In the genomic region with DNA sequence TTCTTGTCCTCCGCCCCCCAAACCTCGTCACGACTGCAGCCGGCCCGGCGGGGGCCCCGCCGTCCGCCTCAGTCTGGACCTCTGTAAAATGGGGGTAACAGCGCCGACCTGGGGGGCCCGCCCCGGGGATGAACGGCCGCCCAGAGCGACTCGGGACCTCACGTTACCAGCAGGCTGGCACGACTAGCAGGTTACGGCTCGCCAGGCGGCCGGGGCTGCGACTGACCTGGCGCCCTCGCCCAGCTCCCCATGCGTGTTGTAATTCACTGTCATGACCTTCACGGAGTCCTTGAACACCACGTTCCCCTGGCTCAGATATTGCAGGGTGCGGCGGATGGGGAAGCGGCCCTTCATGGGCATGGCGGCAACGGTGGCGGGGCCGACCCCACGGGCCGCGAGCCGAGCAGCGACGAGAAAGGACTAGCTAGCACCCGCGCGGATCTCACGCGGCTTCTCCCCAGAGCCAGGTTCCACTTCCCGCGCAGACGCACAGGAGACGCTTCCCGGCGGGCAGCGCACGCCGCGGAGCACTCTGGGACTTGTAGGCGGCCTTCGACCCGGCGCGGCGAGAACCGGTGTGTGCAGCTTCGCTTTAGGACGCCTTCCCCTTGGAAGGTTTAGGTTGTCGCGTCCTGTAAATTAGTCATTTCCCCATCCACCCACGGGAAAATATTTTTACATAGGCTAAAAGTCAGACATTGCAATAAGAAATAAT, we compare ENCODE assay signal across 8 cellular contexts. TPM values are rescaled to one million over a fixed set of nuclear protein-coding genes. Genes with fewer than 3 reads are reported as not detected.
DNase-seq lines count a peak whose midpoint lies in the region; ATAC-seq and TF ChIP-seq lines count a peak whose summit lies in the region.

Gene MRPS25 (minus strand): TSS at position 481 of the 715 bp plus-strand sequence. CDS start 121 bp downstream, at position 360.

- peak within 1 kb of the TSS; percentile 97 for H3K9ac ChIP-seq in SK-N-SH

- no peaks in the 10 kb centered on the region for H3K9me2 ChIP-seq in SK-N-SH

- H3K27me3 ChIP-seq in SK-N-SH (ENCODE audit: insufficient read depth) (no peaks in the 10 kb centered on the region), suprapubic skin (no peaks in the 10 kb centered on the region)

- CTCF ChIA-PET in SK-N-SH (lab: Yijun Ruan, JAX), result interaction anchor here (0.7 to 1.8 kb wide), 6 partner anchors 12 to 139 kb away, joined by 3 to 5 read pairs (median 3); no protein-coding TSS in a partner anchor

- H3K4me1 ChIP-seq in SK-N-SH (ENCODE audit: control insufficient read depth in 1 of 2, insufficient read depth in 2 of 2, low read depth in 1 of 2, low read length in 1 of 2) (peaks cover 8 to 14% of the 10 kb centered on the region in 2 experiments; a peak in 2 of 4 replicates), suprapubic skin (peaks cover 20% of the 10 kb centered on the region)

- POLR2A ChIA-PET in SK-N-SH (lab: Yijun Ruan, JAX), result interaction anchor here (0.7 to 1.7 kb wide), 6 partner anchors 33 to 294 kb away, joined by 3 to 7 read pairs (median 4); partner anchors contain the start of genes CAPN7, NR2C2 and RBSN

- WGBS in SK-N-SH (ENCODE audit: low lambda C conversion rate), result 4% methylated on average over 15 of the region's 69 CpGs
- 0% methylated on average over 30 of the region's 69 CpGs for WGBS in suprapubic skin

- TF ChIP-seq CTCF in SK-N-SH (IDR thresholded peaks at IDR 0.05) (no peak), suprapubic skin (IDR thresholded peaks at IDR 0.05) (no peak)

- no peak for TF ChIP-seq RAD21 in SK-N-SH (IDR thresholded peaks at IDR 0.05; ENCODE audit: low read length)

- H3K36me3 ChIP-seq in SK-N-SH (replicated peaks in 1 of 2; ENCODE audit: control insufficient read depth in 1 of 2, insufficient read depth in 2 of 2, low read length in 1 of 2) (peaks cover under 1 to 4% of the 10 kb centered on the region in 2 experiments), suprapubic skin (peaks cover under 1% of the 10 kb centered on the region)

- TF ChIP-seq POLR2A in suprapubic skin (IDR thresholded peaks at IDR 0.05), result peak in 1 of 2 donors; percentile 80

- H3K9me3 ChIP-seq in SK-N-SH (no peaks in the 10 kb centered on the region), suprapubic skin (no peaks in the 10 kb centered on the region)

- H3K79me2 ChIP-seq in SK-N-SH (ENCODE audit: insufficient read depth), result peaks cover 40% of the 10 kb centered on the region

- H2AFZ ChIP-seq in SK-N-SH (ENCODE audit: low read depth), result peak within 1 kb of the TSS; percentile 84

- no peaks in the 10 kb centered on the region for H3F3A ChIP-seq in SK-N-SH (replicated peaks; ENCODE audit: insufficient read depth)

- peak; percentile 96 for ATAC-seq in HG02588 (IDR thresholded peaks at IDR 0.05; ENCODE audit: unreplicated experiment)

- H3K27ac ChIP-seq in SK-N-SH (ENCODE audit: low read depth in 2 of 2, low read length in 1 of 2) (peak within 1 kb of the TSS; percentile 60 to 84; a peak in 3 of 4 replicates), suprapubic skin (peak within 1 kb of the TSS; percentile 81)

- peak within 1 kb of the TSS; percentile 81 for H3K4me3 ChIP-seq in GM08714 (ENCODE audit: low read length)
- H3K4me3 ChIP-seq in SK-N-SH (ENCODE audit: low read depth in 2 of 2, low read length in 1 of 2), result peak within 1 kb of the TSS; percentile 95 to 98
- peak within 1 kb of the TSS; percentile 94 for H3K4me3 ChIP-seq in suprapubic skin

- peak within 1 kb of the TSS; percentile 97 for H3K4me2 ChIP-seq in SK-N-SH

- H4K20me1 ChIP-seq in SK-N-SH (ENCODE audit: insufficient read depth), result no peaks in the 10 kb centered on the region

- DNase-seq in NCI-H1048 (lab: John Stamatoyannopoulos, UW) (peak; percentile 72), SK-N-SH (peak; percentile 97), glomerular endothelial cell (ENCODE audit: extremely low read depth, low read depth, low spot score) (no peak), occipital lobe (lab: John Stamatoyannopoulos, UW) (peak; percentile 80), suprapubic skin (ENCODE audit: low spot score in 2 of 2) (peak; percentile 92 to 94)
- DNase-seq in activated naive CD4-positive, alpha-beta T cell treated with anti-CD3 and anti-CD28 coated beads, Interleukin-2, amount 50 U/mL, for 16 hours, result peak; percentile 91

- TF ChIP-seq EP300 in SK-N-SH (IDR thresholded peaks at IDR 0.05; ENCODE audit: borderline replicate concordance in 1 of 2, low read depth in 1 of 2, low read length in 1 of 2), result no peak
- TF ChIP-seq EP300 in suprapubic skin (IDR thresholded peaks at IDR 0.05), result no peak

TF ChIP-seq in SK-N-SH, 30 proteins besides CTCF, POLR2A, EP300 and RAD21 (continues in another document):
- TF ChIP-seq, protein P1, sequence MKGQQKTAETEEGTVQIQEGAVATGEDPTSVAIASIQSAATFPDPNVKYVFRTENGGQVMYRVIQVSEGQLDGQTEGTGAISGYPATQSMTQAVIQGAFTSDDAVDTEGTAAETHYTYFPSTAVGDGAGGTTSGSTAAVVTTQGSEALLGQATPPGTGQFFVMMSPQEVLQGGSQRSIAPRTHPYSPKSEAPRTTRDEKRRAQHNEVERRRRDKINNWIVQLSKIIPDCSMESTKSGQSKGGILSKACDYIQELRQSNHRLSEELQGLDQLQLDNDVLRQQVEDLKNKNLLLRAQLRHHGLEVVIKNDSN (IDR thresholded peaks at IDR 0.05; ENCODE audit: borderline replicate concordance, low read depth), result no peak
- no peak for TF ChIP-seq RFX5 (IDR thresholded peaks at IDR 0.05; ENCODE audit: low read length)
- TF ChIP-seq GATA2 (CRISPR knock-in tag; IDR thresholded peaks at IDR 0.05), result no peak
- TF ChIP-seq GABPA (IDR thresholded peaks at IDR 0.05; ENCODE audit: low read depth), result 0 out of 2 replicates have a peak, but pooled peaks have one; percentile 34
- TF ChIP-seq, protein P2, sequence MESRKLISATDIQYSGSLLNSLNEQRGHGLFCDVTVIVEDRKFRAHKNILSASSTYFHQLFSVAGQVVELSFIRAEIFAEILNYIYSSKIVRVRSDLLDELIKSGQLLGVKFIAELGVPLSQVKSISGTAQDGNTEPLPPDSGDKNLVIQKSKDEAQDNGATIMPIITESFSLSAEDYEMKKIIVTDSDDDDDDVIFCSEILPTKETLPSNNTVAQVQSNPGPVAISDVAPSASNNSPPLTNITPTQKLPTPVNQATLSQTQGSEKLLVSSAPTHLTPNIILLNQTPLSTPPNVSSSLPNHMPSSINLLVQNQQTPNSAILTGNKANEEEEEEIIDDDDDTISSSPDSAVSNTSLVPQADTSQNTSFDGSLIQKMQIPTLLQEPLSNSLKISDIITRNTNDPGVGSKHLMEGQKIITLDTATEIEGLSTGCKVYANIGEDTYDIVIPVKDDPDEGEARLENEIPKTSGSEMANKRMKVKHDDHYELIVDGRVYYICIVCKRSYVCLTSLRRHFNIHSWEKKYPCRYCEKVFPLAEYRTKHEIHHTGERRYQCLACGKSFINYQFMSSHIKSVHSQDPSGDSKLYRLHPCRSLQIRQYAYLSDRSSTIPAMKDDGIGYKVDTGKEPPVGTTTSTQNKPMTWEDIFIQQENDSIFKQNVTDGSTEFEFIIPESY (IDR thresholded peaks at IDR 0.05; ENCODE audit: borderline replicate concordance, low read depth), result peak; percentile 94
- no peak for TF ChIP-seq IRF3 (IDR thresholded peaks at IDR 0.05; ENCODE audit: low read depth, low read length)
- TF ChIP-seq FOXM1 (IDR thresholded peaks at IDR 0.05; ENCODE audit: low read depth), result no peak
- peak; percentile 97 for TF ChIP-seq POLR2AphosphoS5 (IDR thresholded peaks at IDR 0.05; ENCODE audit: low read depth, low read length)
- TF ChIP-seq SIN3A (IDR thresholded peaks at IDR 0.05; ENCODE audit: borderline replicate concordance, low read depth, low read length), result peak; percentile 55; the same call in 1 of the 2 replicates
- TF ChIP-seq, protein P3, sequence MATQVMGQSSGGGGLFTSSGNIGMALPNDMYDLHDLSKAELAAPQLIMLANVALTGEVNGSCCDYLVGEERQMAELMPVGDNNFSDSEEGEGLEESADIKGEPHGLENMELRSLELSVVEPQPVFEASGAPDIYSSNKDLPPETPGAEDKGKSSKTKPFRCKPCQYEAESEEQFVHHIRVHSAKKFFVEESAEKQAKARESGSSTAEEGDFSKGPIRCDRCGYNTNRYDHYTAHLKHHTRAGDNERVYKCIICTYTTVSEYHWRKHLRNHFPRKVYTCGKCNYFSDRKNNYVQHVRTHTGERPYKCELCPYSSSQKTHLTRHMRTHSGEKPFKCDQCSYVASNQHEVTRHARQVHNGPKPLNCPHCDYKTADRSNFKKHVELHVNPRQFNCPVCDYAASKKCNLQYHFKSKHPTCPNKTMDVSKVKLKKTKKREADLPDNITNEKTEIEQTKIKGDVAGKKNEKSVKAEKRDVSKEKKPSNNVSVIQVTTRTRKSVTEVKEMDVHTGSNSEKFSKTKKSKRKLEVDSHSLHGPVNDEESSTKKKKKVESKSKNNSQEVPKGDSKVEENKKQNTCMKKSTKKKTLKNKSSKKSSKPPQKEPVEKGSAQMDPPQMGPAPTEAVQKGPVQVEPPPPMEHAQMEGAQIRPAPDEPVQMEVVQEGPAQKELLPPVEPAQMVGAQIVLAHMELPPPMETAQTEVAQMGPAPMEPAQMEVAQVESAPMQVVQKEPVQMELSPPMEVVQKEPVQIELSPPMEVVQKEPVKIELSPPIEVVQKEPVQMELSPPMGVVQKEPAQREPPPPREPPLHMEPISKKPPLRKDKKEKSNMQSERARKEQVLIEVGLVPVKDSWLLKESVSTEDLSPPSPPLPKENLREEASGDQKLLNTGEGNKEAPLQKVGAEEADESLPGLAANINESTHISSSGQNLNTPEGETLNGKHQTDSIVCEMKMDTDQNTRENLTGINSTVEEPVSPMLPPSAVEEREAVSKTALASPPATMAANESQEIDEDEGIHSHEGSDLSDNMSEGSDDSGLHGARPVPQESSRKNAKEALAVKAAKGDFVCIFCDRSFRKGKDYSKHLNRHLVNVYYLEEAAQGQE (IDR thresholded peaks at IDR 0.05; ENCODE audit: low read depth, low read length), result no peak
- no peak for TF ChIP-seq FOSL2 (IDR thresholded peaks at IDR 0.05; ENCODE audit: borderline replicate concordance, low read depth)
- TF ChIP-seq RXRA (IDR thresholded peaks at IDR 0.05; ENCODE audit: borderline replicate concordance, low read depth), result no peak

RNA-seq across cellular contexts. Expression of gene MRPS25, which starts in this region (rescaled TPM):
- 41.5 and 46.4 TPM in 2 replicates for polyA plus RNA-seq in SK-N-SH (2012; rRNA removed)
- polyA plus RNA-seq in SK-N-SH (2012; cell fraction: cytosol; rRNA removed), result 26.7 and 27.9 TPM in 2 replicates
- 157 and 221 TPM in 2 replicates for polyA plus RNA-seq in SK-N-SH (2012; cell fraction: nucleus; rRNA removed)
- total RNA-seq in glomerular endothelial cell (18.1 and 55.6 TPM in 2 replicates), occipital lobe (17.8 TPM), suprapubic skin (10 to 100 TPM; 22.3 to 46.8 (median 29.2) TPM)
